In genomic region chr4:140135529-140136021, GRCh38 we compare ENCODE assay signal across 8 cellular contexts.
DNase-seq lines count a peak whose midpoint lies in the region; ATAC-seq and TF ChIP-seq lines count a peak whose summit lies in the region.

No MANE protein-coding gene starts in this region.

- ATAC-seq in HG03095 (IDR thresholded peaks at IDR 0.05; ENCODE audit: unreplicated experiment): no peak

- no peaks in the 10 kb centered on the region for H3K9me3 Mint-ChIP-seq in activated T-cell treated with anti-CD3 and anti-CD28 coated beads, Interleukin-2, amount 50 U/mL, for 24 hours

- H3K27me3 Mint-ChIP-seq in activated T-cell treated with anti-CD3 and anti-CD28 coated beads, Interleukin-2, amount 50 U/mL, for 24 hours: no peaks in the 10 kb centered on the region

- no peak overlapping the region for H3K27ac Mint-ChIP-seq in activated T-cell treated with anti-CD3 and anti-CD28 coated beads, Interleukin-2, amount 50 U/mL, for 24 hours

- H3K27ac ChIP-seq in coronary artery (no peak overlapping the region), WERI-Rb-1 (no peak overlapping the region)

- H3K4me1 Mint-ChIP-seq in activated T-cell treated with anti-CD3 and anti-CD28 coated beads, Interleukin-2, amount 50 U/mL, for 24 hours (ENCODE audit: low read depth): peaks cover 39% of the 10 kb centered on the region

- DNase-seq in DMS79 (lab: John Stamatoyannopoulos, UW): peak; percentile 33
- peak; percentile 58 for DNase-seq in NCI-H2196 (lab: John Stamatoyannopoulos, UW; ENCODE audit: unreplicated experiment)
- peak; percentile 74 for DNase-seq in coronary artery (ENCODE audit: low spot score)
- DNase-seq in nucleus accumbens (lab: John Stamatoyannopoulos, UW): peak in 43 of 56 donors; percentile 1 to 79 (median 26)
- no peak for DNase-seq in WERI-Rb-1
- no peak for DNase-seq in activated T-cell treated with anti-CD3 and anti-CD28 coated beads, Interleukin-2, amount 50 U/mL, for 24 hours
- no peak for DNase-seq in activated CD8-positive, alpha-beta memory T cell treated with anti-CD3 and anti-CD28 coated beads for 24 hours

- TF ChIP-seq CTCF in coronary artery (IDR thresholded peaks at IDR 0.05) (no peak), WERI-Rb-1 (IDR thresholded peaks at IDR 0.05; ENCODE audit: low read depth, low read length) (no peak)

- H3K4me3 ChIP-seq in coronary artery: peak overlapping the region; percentile 22
- no peak overlapping the region for H3K4me3 ChIP-seq in WERI-Rb-1 (ENCODE audit: low read depth, low read length)

- H3K36me3 Mint-ChIP-seq in activated T-cell treated with anti-CD3 and anti-CD28 coated beads, Interleukin-2, amount 50 U/mL, for 24 hours (ENCODE audit: low read depth): no peaks in the 10 kb centered on the region

- no peaks in the 10 kb centered on the region for H3K36me3 ChIP-seq in WERI-Rb-1

- no peak overlapping the region for H3K4me3 Mint-ChIP-seq in activated T-cell treated with anti-CD3 and anti-CD28 coated beads, Interleukin-2, amount 50 U/mL, for 24 hours

- H3K27me3 ChIP-seq in WERI-Rb-1 (ENCODE audit: insufficient read depth, low read depth, severe bottlenecking): no peaks in the 10 kb centered on the region

- no peaks in the 10 kb centered on the region for H3K9me3 ChIP-seq in WERI-Rb-1 (ENCODE audit: severe bottlenecking)

Comparison
In these comparisons a context has a peak if more than half of its experiments do, and no peak if none do; other contexts are left out.
1. DNase-seq: peak in DMS79 (single experiment), NCI-H2196 (single experiment), coronary artery (single experiment) and nucleus accumbens (43 of 56); none in WERI-Rb-1 (single experiment), activated T-cell treated with anti-CD3 and anti-CD28 coated beads, Interleukin-2, amount 50 U/mL, for 24 hours (single experiment) and activated CD8-positive, alpha-beta memory T cell treated with anti-CD3 and anti-CD28 coated beads for 24 hours (single experiment).